In genomic region chr6:135179920-135180457, GRCh38 we compare ENCODE assay signal across 1 cellular context.
A peak's percentile ranks its signal among the peaks of the same experiment; 100 is the strongest.
TF ChIP-seq lines count a peak whose summit lies in the region.

No MANE protein-coding gene starts in this region.

TF ChIP-seq in GM12878, 131 proteins besides CTCF, POLR2A, EP300 and RAD21 (continued from another document and continues in another):
- TF ChIP-seq ZNF384 (IDR thresholded peaks at IDR 0.05; ENCODE audit: borderline replicate concordance, low read depth, low read length) (peak; percentile 74; the same call in 1 of the 2 replicates), REST (IDR thresholded peaks at IDR 0.05; ENCODE audit: low read depth, low read length) (no peak), DPF2 (IDR thresholded peaks at IDR 0.05) (peak; percentile 20; the same call in 1 of the 2 replicates), PML (IDR thresholded peaks at IDR 0.05; ENCODE audit: low read length) (peak; percentile 72), SKIL (IDR thresholded peaks at IDR 0.05; ENCODE audit: low read depth, poor library complexity, severe bottlenecking) (peak; percentile 78), JUNB (IDR thresholded peaks at IDR 0.05) (peak; percentile 92), ATF7 (IDR thresholded peaks at IDR 0.05; ENCODE audit: low read depth) (peak; percentile 51), IKZF2 (IDR thresholded peaks at IDR 0.05) (peak; percentile 68 to 71), BRCA1 (IDR thresholded peaks at IDR 0.05; ENCODE audit: low read depth, low read length) (no peak), NFIC (IDR thresholded peaks at IDR 0.05; ENCODE audit: low read depth, low read length) (peak; percentile 94), PKNOX1 (IDR thresholded peaks at IDR 0.05) (0 out of 2 replicates have a peak, but pooled peaks have one; percentile 8), FOXM1 (IDR thresholded peaks at IDR 0.05; ENCODE audit: low read depth, low read length) (peak; percentile 90), JUND (IDR thresholded peaks at IDR 0.05; ENCODE audit: low read depth, low read length) (peak; percentile 46; the same call in 1 of the 2 replicates), RELA (IDR thresholded peaks at IDR 0.05; ENCODE audit: borderline replicate concordance, partially characterized antibody) (peak; percentile 81), CREB1 (IDR thresholded peaks at IDR 0.05; ENCODE audit: low read depth) (no peak), BMI1 (IDR thresholded peaks at IDR 0.05; ENCODE audit: borderline replicate concordance) (peak; percentile 39; the same call in 1 of the 2 replicates), ZBED1 (IDR thresholded peaks at IDR 0.05; ENCODE audit: borderline replicate concordance) (peak; percentile 37; the same call in 1 of the 2 replicates), BCL11A (IDR thresholded peaks at IDR 0.05; ENCODE audit: low read depth, low read length) (peak; percentile 21; the same call in 1 of the 2 replicates), ATF2 (IDR thresholded peaks at IDR 0.05; ENCODE audit: low read length) (peak; percentile 72), EGR1 (IDR thresholded peaks at IDR 0.05; ENCODE audit: borderline replicate concordance in 1 of 2, low read depth in 2 of 2, low read length in 2 of 2) (no peak), HCFC1 (IDR thresholded peaks at IDR 0.05; ENCODE audit: low read length) (no peak), SREBF2 (IDR thresholded peaks at IDR 0.05; ENCODE audit: low read length) (no peak), MEF2B (IDR thresholded peaks at IDR 0.05; ENCODE audit: partially characterized antibody, poor library complexity, severe bottlenecking) (peak; percentile 57), IRF4 (IDR thresholded peaks at IDR 0.05; ENCODE audit: low read depth, low read length) (no peak), CBFB (IDR thresholded peaks at IDR 0.05; ENCODE audit: low read depth) (no peak), ZNF217 (IDR thresholded peaks at IDR 0.05) (0 out of 2 replicates have a peak, but pooled peaks have one; percentile 28), TCF7 (IDR thresholded peaks at IDR 0.05; ENCODE audit: borderline replicate concordance) (peak; percentile 82), BHLHE40 (IDR thresholded peaks at IDR 0.05; ENCODE audit: borderline replicate concordance in 1 of 2, low read depth in 2 of 2, low read length in 1 of 2) (peak; percentile 47 to 53; a peak in 2 of 4 replicates), RELB (IDR thresholded peaks at IDR 0.05; ENCODE audit: low read depth) (peak; percentile 94), BCL3 (IDR thresholded peaks at IDR 0.05; ENCODE audit: borderline replicate concordance, insufficient read depth, low read depth, low read length, poor library complexity, severe bottlenecking) (peak; percentile 21), EED (IDR thresholded peaks at IDR 0.05; ENCODE audit: low read depth) (peak; percentile 54; the same call in 1 of the 2 replicates), RUNX3 (IDR thresholded peaks at IDR 0.05; ENCODE audit: low read length) (peak; percentile 82), ZSCAN29 (IDR thresholded peaks at IDR 0.05) (no peak), MEF2A (IDR thresholded peaks at IDR 0.05; ENCODE audit: insufficient read depth, low read depth, low read length) (peak; percentile 82), GATAD2B (conservative IDR thresholded peaks at IDR 0.05; ENCODE audit: low read depth) (no peak), TCF3 (IDR thresholded peaks at IDR 0.05; ENCODE audit: borderline replicate concordance, insufficient read depth, low read depth, low read length) (0 out of 2 replicates have a peak, but pooled peaks have one; percentile 5), PAX8 (IDR thresholded peaks at IDR 0.05) (peak; percentile 67; the same call in 1 of the 2 replicates), RAD51 (IDR thresholded peaks at IDR 0.05) (peak; percentile 49), CEBPB (IDR thresholded peaks at IDR 0.05; ENCODE audit: borderline replicate concordance in 1 of 2, low read depth in 2 of 2, low read length in 2 of 2) (0 out of 4 replicates have a peak, but pooled peaks of 1 of the 2 experiments have one; percentile 66), CREM (IDR thresholded peaks at IDR 0.05; ENCODE audit: low read depth) (peak; percentile 64; the same call in 1 of the 2 replicates), MTA2 (IDR thresholded peaks at IDR 0.05; ENCODE audit: low read depth) (peak; percentile 66), NBN (IDR thresholded peaks at IDR 0.05) (0 out of 2 replicates have a peak, but pooled peaks have one; percentile 15), ZNF592 (IDR thresholded peaks at IDR 0.05) (no peak)
